19 cellular contexts compared by ENCODE assay signal in genomic region chr7:101589052-101589451, GRCh38. TPM values are rescaled to one million over a fixed set of nuclear protein-coding genes. Genes with fewer than 3 reads are reported as not detected.
DNase-seq lines count a peak whose midpoint lies in the region; ATAC-seq and TF ChIP-seq lines count a peak whose summit lies in the region.
"Had no signal": no experiment of that assay in that cellular context is flagged by ENCODE, and none has a peak within 500 bp of the region (broad histone marks: within the 10 kb centered on the region; RNA-seq: fewer than 3 reads in every experiment).

No MANE protein-coding gene starts in this region.

- no peaks in the 10 kb centered on the region for H3K4me1 Mint-ChIP-seq in activated CD8-positive, alpha-beta memory T cell treated with anti-CD3 and anti-CD28 coated beads, Interleukin-2, amount 10 ng/mL, durations not matched to agents 7 days and 5 days
- peaks cover 53% of the 10 kb centered on the region for H3K4me1 Mint-ChIP-seq in mesothelial cell of epicardium
- peaks cover 0 to 7% of the 10 kb centered on the region in 2 experiments; a peak in 1 of 4 replicates for H3K4me1 Mint-ChIP-seq in H9
- H3K4me1 Mint-ChIP-seq in activated naive CD8-positive, alpha-beta T cell treated with anti-CD3 and anti-CD28 coated beads, Interleukin-2, amount 50 U/mL, for 24 hours = no peaks in the 10 kb centered on the region

- CTCF ChIA-PET in activated CD8-positive, alpha-beta memory T cell treated with anti-CD3 and anti-CD28 coated beads, Interleukin-2, amount 10 ng/mL, durations not matched to agents 7 days and 5 days (lab: Charles Lee) = no interaction called here

- no peak overlapping the region for H3K4me3 ChIP-seq in Peyer's patch
- H3K4me3 ChIP-seq: SJCRH30 had no signal

- H4K20me1 ChIP-seq in H9 (ENCODE audit: control insufficient read depth, insufficient read depth, insufficient read length) = no peaks in the 10 kb centered on the region

- WGBS in H9 (ENCODE audit: extremely low coverage, insufficient read length, low lambda C conversion rate) = no CpG with 5 or more reads among the region's 5 CpGs

- no peak overlapping the region for H2BK12ac ChIP-seq in H9 (ENCODE audit: insufficient read length, low read depth, low read length)

- no peak overlapping the region for H2AFZ ChIP-seq in H9 (ENCODE audit: low read length)

- H3K9me3 ChIP-seq in Peyer's patch = no peaks in the 10 kb centered on the region
- no peaks in the 10 kb centered on the region for H3K9me3 ChIP-seq in H9 (ENCODE audit: control insufficient read depth, low read depth, low read length)
- H3K9me3 ChIP-seq: SJCRH30 had no signal

- no peak for TF ChIP-seq CTCF in Peyer's patch (IDR thresholded peaks at IDR 0.05)
- TF ChIP-seq CTCF in mesothelial cell of epicardium (IDR thresholded peaks at IDR 0.05; ENCODE audit: unreplicated experiment) = no peak
- no peak for TF ChIP-seq CTCF in H9 (conservative IDR thresholded peaks at IDR 0.05)

- no peaks in the 10 kb centered on the region for H3K79me1 ChIP-seq in H9 (ENCODE audit: insufficient read depth, low read depth, low read length, poor library complexity, severe bottlenecking)

- no peak overlapping the region for H3K14ac ChIP-seq in H9 (ENCODE audit: insufficient read depth, low read length)

- no peaks in the 10 kb centered on the region for H3K36me3 Mint-ChIP-seq in activated CD8-positive, alpha-beta memory T cell treated with anti-CD3 and anti-CD28 coated beads, Interleukin-2, amount 10 ng/mL, durations not matched to agents 7 days and 5 days
- H3K36me3 Mint-ChIP-seq in mesothelial cell of epicardium (no peaks in the 10 kb centered on the region), H9 (ENCODE audit: insufficient read depth in 1 of 3, low read depth in 3 of 3) (no peaks in the 10 kb centered on the region)
- H3K36me3 Mint-ChIP-seq in activated naive CD8-positive, alpha-beta T cell treated with anti-CD3 and anti-CD28 coated beads, Interleukin-2, amount 50 U/mL, for 24 hours (ENCODE audit: low read depth) = no peaks in the 10 kb centered on the region

- H3T11ph ChIP-seq in H9 (ENCODE audit: low read length) = no peak overlapping the region

- peaks cover 0 to 25% (median 0%) of the 10 kb centered on the region in 4 donors for H3K4me1 ChIP-seq in Peyer's patch
- no peaks in the 10 kb centered on the region for H3K4me1 ChIP-seq in H9 (ENCODE audit: insufficient read depth, low read length)
- H3K4me1 ChIP-seq: SJCRH30 had no signal

- no peaks in the 10 kb centered on the region for H3K23me2 ChIP-seq in H9 (ENCODE audit: insufficient read length, low read depth, low read length, poor library complexity, severe bottlenecking)

- no peaks in the 10 kb centered on the region for H3K79me2 ChIP-seq in H9 (ENCODE audit: insufficient read depth, low read length)

- H3K23ac ChIP-seq in H9 (ENCODE audit: insufficient read length, low read depth, low read length) = no peak overlapping the region

- no peak overlapping the region for H4K91ac ChIP-seq in H9 (ENCODE audit: insufficient read length, low read depth, low read length)

- no peak for ATAC-seq in activated CD8-positive, alpha-beta memory T cell treated with anti-CD3 and anti-CD28 coated beads, Interleukin-2, amount 10 ng/mL, durations not matched to agents 7 days and 5 days
- no peak for ATAC-seq in GM18519 (IDR thresholded peaks at IDR 0.05; ENCODE audit: low FRiP score, unreplicated experiment)
- ATAC-seq in activated naive CD8-positive, alpha-beta T cell treated with anti-CD3 and anti-CD28 coated beads, Interleukin-2, amount 50 U/mL, for 24 hours = no peak
- ATAC-seq in GM21381 (IDR thresholded peaks at IDR 0.05; ENCODE audit: unreplicated experiment) = no peak

- H3K56ac ChIP-seq in H9 (ENCODE audit: insufficient read length, low read depth, low read length) = no peak overlapping the region

- no peak overlapping the region for H3K18ac ChIP-seq in H9 (ENCODE audit: insufficient read length, low read depth, low read length)

- H2BK15ac ChIP-seq in H9 (ENCODE audit: low read depth, low read length) = no peak overlapping the region

- H3K4me2 ChIP-seq in H9 (ENCODE audit: insufficient read depth, insufficient read length, low read length) = no peak overlapping the region
- H3K4me2 ChIP-seq: KMS-11 had no signal

- H3K9me3 Mint-ChIP-seq in activated CD8-positive, alpha-beta memory T cell treated with anti-CD3 and anti-CD28 coated beads, Interleukin-2, amount 10 ng/mL, durations not matched to agents 7 days and 5 days (ENCODE audit: low read depth) = no peaks in the 10 kb centered on the region
- H3K9me3 Mint-ChIP-seq in mesothelial cell of epicardium (no peaks in the 10 kb centered on the region), H9 (no peaks in the 10 kb centered on the region)
- no peaks in the 10 kb centered on the region for H3K9me3 Mint-ChIP-seq in activated naive CD8-positive, alpha-beta T cell treated with anti-CD3 and anti-CD28 coated beads, Interleukin-2, amount 50 U/mL, for 24 hours

- H3K27me3 ChIP-seq in Peyer's patch (no peaks in the 10 kb centered on the region), H9 (ENCODE audit: insufficient read depth, low read length) (no peaks in the 10 kb centered on the region)
- H3K27me3 ChIP-seq: SJCRH30 had no signal

- no peak overlapping the region for H2AK5ac ChIP-seq in H9 (ENCODE audit: insufficient read length, low read length)

- H3K4me3 Mint-ChIP-seq in activated CD8-positive, alpha-beta memory T cell treated with anti-CD3 and anti-CD28 coated beads, Interleukin-2, amount 10 ng/mL, durations not matched to agents 7 days and 5 days = no peak overlapping the region
- H3K4me3 Mint-ChIP-seq in mesothelial cell of epicardium (no peak overlapping the region), H9 (no peak overlapping the region)
- no peak overlapping the region for H3K4me3 Mint-ChIP-seq in activated naive CD8-positive, alpha-beta T cell treated with anti-CD3 and anti-CD28 coated beads, Interleukin-2, amount 50 U/mL, for 24 hours

- H2BK120ac ChIP-seq in H9 (ENCODE audit: low read depth, low read length, poor library complexity, severe bottlenecking) = no peak overlapping the region

- H4K8ac ChIP-seq in H9 (replicated peaks; ENCODE audit: insufficient read length, low read depth, low read length) = no peak overlapping the region

- H3K27ac Mint-ChIP-seq in activated CD8-positive, alpha-beta memory T cell treated with anti-CD3 and anti-CD28 coated beads, Interleukin-2, amount 10 ng/mL, durations not matched to agents 7 days and 5 days = no peak overlapping the region
- H3K27ac Mint-ChIP-seq in mesothelial cell of epicardium (peak overlapping the region; percentile 71), H9 (no peak overlapping the region; a peak in 1 of 7 replicates)
- H3K27ac Mint-ChIP-seq in activated naive CD8-positive, alpha-beta T cell treated with anti-CD3 and anti-CD28 coated beads, Interleukin-2, amount 50 U/mL, for 24 hours = no peak overlapping the region

- no peak overlapping the region for H3K4ac ChIP-seq in H9 (ENCODE audit: low read depth, low read length)

- TF ChIP-seq POLR2A in Peyer's patch (IDR thresholded peaks at IDR 0.05) = no peak

- no peak overlapping the region for H3K27ac ChIP-seq in Peyer's patch
- H3K27ac ChIP-seq in H9 (ENCODE audit: insufficient read length, low read depth, low read length) = no peak overlapping the region
- H3K27ac ChIP-seq: C4-2B, KMS-11, SJCRH30 had no signal

- H2BK20ac ChIP-seq in H9 (ENCODE audit: low read depth, low read length, poor library complexity, severe bottlenecking) = no peak overlapping the region

- no peak overlapping the region for H2BK5ac ChIP-seq in H9 (ENCODE audit: insufficient read length, low read length)

- H3K9ac ChIP-seq in H9 (ENCODE audit: extremely low read depth, insufficient read length, low read length) = no peak overlapping the region
- H3K9ac ChIP-seq: KMS-11 had no signal

- H3K36me3 ChIP-seq in Peyer's patch = no peaks in the 10 kb centered on the region
- H3K36me3 ChIP-seq: SJCRH30 had no signal

- peak; percentile 30 for DNase-seq in activated CD8-positive, alpha-beta memory T cell treated with anti-CD3 and anti-CD28 coated beads, Interleukin-2, amount 50 U/mL, for 48 hours
- DNase-seq in activated CD8-positive, alpha-beta memory T cell treated with anti-CD3 and anti-CD28 coated beads, Interleukin-2, amount 10 ng/mL, durations not matched to agents 7 days and 5 days = no peak
- DNase-seq in Peyer's patch = peak in 2 of 3 donors; percentile 6 to 34
- DNase-seq in mesothelial cell of epicardium (ENCODE audit: low spot score in 2 of 2, unreplicated experiment in 2 of 2) = peak in 1 of 2 experiments; percentile 36
- DNase-seq in H9 = no peak
- no peak for DNase-seq in activated naive CD8-positive, alpha-beta T cell treated with anti-CD3 and anti-CD28 coated beads, Interleukin-2, amount 50 U/mL, for 24 hours
- DNase-seq: MM.1S, NCI-H1417, NCI-H2029, NCI-H2171 treated with DMSO at 0.1 percent for 48 hours, NCI-H774, SJCRH30 had no signal

- H3K27me3 Mint-ChIP-seq in activated CD8-positive, alpha-beta memory T cell treated with anti-CD3 and anti-CD28 coated beads, Interleukin-2, amount 10 ng/mL, durations not matched to agents 7 days and 5 days = no peaks in the 10 kb centered on the region
- H3K27me3 Mint-ChIP-seq in mesothelial cell of epicardium (ENCODE audit: low read depth) (peaks cover 36% of the 10 kb centered on the region), H9 (ENCODE audit: low read depth) (peaks cover 22% of the 10 kb centered on the region)
- H3K27me3 Mint-ChIP-seq in activated naive CD8-positive, alpha-beta T cell treated with anti-CD3 and anti-CD28 coated beads, Interleukin-2, amount 50 U/mL, for 24 hours = no peaks in the 10 kb centered on the region

- no peak overlapping the region for H4K5ac ChIP-seq in H9 (ENCODE audit: insufficient read length, low read depth, low read length)

RNA-seq across cellular contexts. Expression of gene MYL10, which starts 40.0 kb away (rescaled TPM):
- not detected for total RNA-seq in activated CD8-positive, alpha-beta memory T cell treated with anti-CD3 and anti-CD28 coated beads, Interleukin-2, amount 10 ng/mL, durations not matched to agents 7 days and 5 days
- total RNA-seq in Peyer's patch (not detected), mesothelial cell of epicardium (not detected in 3 replicates), H9 (2021) (0.50 TPM in 1 of 2 replicates, not detected in the other)
- total RNA-seq: A172, H1, NCI-H460 had no signal

Comparison
In these comparisons a context has a peak if more than half of its experiments do, and no peak if none do; other contexts are left out.
1. DNase-seq: peak in activated CD8-positive, alpha-beta memory T cell treated with anti-CD3 and anti-CD28 coated beads, Interleukin-2, amount 50 U/mL, for 48 hours (single experiment) and Peyer's patch (2 of 3); none in activated CD8-positive, alpha-beta memory T cell treated with anti-CD3 and anti-CD28 coated beads, Interleukin-2, amount 10 ng/mL, durations not matched to agents 7 days and 5 days (single experiment), H9 (single experiment) and activated naive CD8-positive, alpha-beta T cell treated with anti-CD3 and anti-CD28 coated beads, Interleukin-2, amount 50 U/mL, for 24 hours (single experiment).